18 cellular contexts compared by ENCODE assay signal in genomic region chr11:125953401-125953935, GRCh38. TPM values are rescaled to one million over a fixed set of nuclear protein-coding genes. Genes with fewer than 3 reads are reported as not detected.
DNase-seq lines count a peak whose midpoint lies in the region; ATAC-seq, FAIRE-seq and TF ChIP-seq lines count a peak whose summit lies in the region.
"Had no signal": no experiment of that assay in that cellular context is flagged by ENCODE, and none has a peak within 500 bp of the region (broad histone marks: within the 10 kb centered on the region; RNA-seq: fewer than 3 reads in every experiment).

No MANE protein-coding gene starts in this region.

- H2BK20ac ChIP-seq in H1 (ENCODE audit: low read length) = no peak overlapping the region

- no peak overlapping the region for H2AK5ac ChIP-seq in H1 (ENCODE audit: low read depth, low read length)

- H3K27ac Mint-ChIP-seq in naive thymus-derived CD4-positive, alpha-beta T cell = no peak overlapping the region
- H3K27ac Mint-ChIP-seq: CD8-positive, alpha-beta T cell had no signal

- no peaks in the 10 kb centered on the region for H3K79me2 ChIP-seq in mammary epithelial cell (ENCODE audit: insufficient read depth, low read length)
- H3K79me2 ChIP-seq in H1 (ENCODE audit: control insufficient read depth in 1 of 2, insufficient read depth in 2 of 2, low read length in 2 of 2) = no peaks in the 10 kb centered on the region

- H3K4me3 ChIP-seq in breast epithelium = no peak overlapping the region
- no peak overlapping the region for H3K4me3 ChIP-seq in mammary epithelial cell (replicated peaks in 1 of 3; ENCODE audit: insufficient read depth in 1 of 3, low read depth in 2 of 3, low read length in 3 of 3)
- H3K4me3 ChIP-seq in H1 (ENCODE audit: extremely low read depth in 1 of 4, insufficient read depth in 2 of 4, low read depth in 3 of 4, low read length in 4 of 4) = no peak overlapping the region
- no peak overlapping the region for H3K4me3 ChIP-seq in ovary
- H3K4me3 ChIP-seq in vagina = peak overlapping the region; percentile 1 to 17
- H3K4me3 ChIP-seq in naive thymus-derived CD4-positive, alpha-beta T cell (ENCODE audit: low read length) = no peak overlapping the region
- H3K4me3 ChIP-seq: HAP-1 had no signal

- H3K9me3 Mint-ChIP-seq in naive thymus-derived CD4-positive, alpha-beta T cell = no peaks in the 10 kb centered on the region
- H3K9me3 Mint-ChIP-seq: CD8-positive, alpha-beta T cell had no signal

- no TSS peak for BruUV-seq in mammary epithelial cell (replicated peaks; lab: Mats Ljungman, UMichigan)

- peak overlapping the region; percentile 10 to 68 for H3K27ac ChIP-seq in breast epithelium
- no peak overlapping the region for H3K27ac ChIP-seq in mammary epithelial cell (ENCODE audit: insufficient read depth, low read depth, low read length)
- no peak overlapping the region for H3K27ac ChIP-seq in H1 (ENCODE audit: low read depth, low read length)
- peak overlapping the region; percentile 20 to 23 for H3K27ac ChIP-seq in ovary
- peak overlapping the region; percentile 29 for H3K27ac ChIP-seq in vagina
- H3K27ac ChIP-seq in naive thymus-derived CD4-positive, alpha-beta T cell (ENCODE audit: low read depth, low read length) = no peak overlapping the region

- H4K5ac ChIP-seq in H1 (ENCODE audit: insufficient read length, low read depth, low read length) = no peak overlapping the region

- H3K14ac ChIP-seq in H1 (ENCODE audit: insufficient read length) = no peak overlapping the region

- H3K4me3 Mint-ChIP-seq in naive thymus-derived CD4-positive, alpha-beta T cell = no peak overlapping the region
- H3K4me3 Mint-ChIP-seq: CD8-positive, alpha-beta T cell had no signal

- POLR2A ChIA-PET in H1 (lab: Charles Lee; ENCODE audit: partially characterized antibody) = interaction anchor here (0.7 to 1.1 kb wide), 2 partner anchors 10 to 13 kb away, joined by 3 to 5 read pairs; no protein-coding TSS in a partner anchor
- POLR2A ChIA-PET in naive thymus-derived CD4-positive, alpha-beta T cell (lab: Charles Lee) = no interaction called here

- intact Hi-C loops in breast epithelium (cut with DNase I; ENCODE audit: low total_unique reads) (no loop called here), mammary epithelial cell (cut with micrococcal nuclease) (no loop called here), ovary (cut with DNase I) (no loop called here), vagina (cut with DNase I) (loop anchor here (10.0 kb wide), 1 partner anchor 701 kb away; no protein-coding TSS in a partner anchor)
- intact Hi-C loops in naive thymus-derived CD4-positive, alpha-beta T cell (cut with micrococcal nuclease) = no loop called here

- H3K9ac ChIP-seq in mammary epithelial cell (ENCODE audit: insufficient read depth, low read length) (no peak overlapping the region), H1 (replicated peaks in 1 of 4; ENCODE audit: extremely low read depth in 1 of 4, low read depth in 3 of 4, low read length in 3 of 4) (no peak overlapping the region)

- TF ChIP-seq EP300 in H1 (IDR thresholded peaks at IDR 0.05; ENCODE audit: borderline replicate concordance in 1 of 2, low read depth in 2 of 2, low read length in 2 of 2) (no peak), ovary (IDR thresholded peaks at IDR 0.05) (no peak)

- peaks cover 0 to 6% (median 4%) of the 10 kb centered on the region in 5 donors for H3K27me3 Mint-ChIP-seq in naive thymus-derived CD4-positive, alpha-beta T cell

- CTCF ChIA-PET in mammary epithelial cell (lab: Charles Lee; ENCODE audit: low non-redundant PET) (no interaction called here), H1 (lab: Charles Lee; ENCODE audit: partially characterized antibody) (interaction anchor here (0.7 to 3.8 kb wide), 7 partner anchors 10 to 240 kb away, joined by 3 to 31 read pairs (median 3); no protein-coding TSS in a partner anchor)
- CTCF ChIA-PET in naive thymus-derived CD4-positive, alpha-beta T cell (lab: Charles Lee) = no interaction called here

- H2AFZ ChIP-seq in mammary epithelial cell (ENCODE audit: low read depth, low read length) (no peak overlapping the region), H1 (ENCODE audit: low read length) (no peak overlapping the region)

- H3K36me3 ChIP-seq in breast epithelium (no peaks in the 10 kb centered on the region), mammary epithelial cell (ENCODE audit: insufficient read depth, low read length) (no peaks in the 10 kb centered on the region), H1 (ENCODE audit: control insufficient read depth in 2 of 4, insufficient read depth in 4 of 4, low read length in 3 of 4) (no peaks in the 10 kb centered on the region; a peak in 1 of 8 replicates), ovary (no peaks in the 10 kb centered on the region), vagina (no peaks in the 10 kb centered on the region)
- no peaks in the 10 kb centered on the region for H3K36me3 ChIP-seq in naive thymus-derived CD4-positive, alpha-beta T cell (ENCODE audit: control insufficient read depth in 2 of 3, insufficient read depth in 3 of 3, low read length in 3 of 3)
- H3K36me3 ChIP-seq: HAP-1 had no signal

- H3K4ac ChIP-seq in H1 (replicated peaks; ENCODE audit: insufficient read length, low read depth, low read length) = no peak overlapping the region

- H3K9me3 ChIP-seq in breast epithelium (no peaks in the 10 kb centered on the region), mammary epithelial cell (replicated peaks; ENCODE audit: insufficient read depth, low read length) (no peaks in the 10 kb centered on the region), H1 (ENCODE audit: insufficient read depth in 2 of 2, low read depth in 1 of 2, low read length in 1 of 2) (no peaks in the 10 kb centered on the region), ovary (no peaks in the 10 kb centered on the region), vagina (no peaks in the 10 kb centered on the region)
- H3K9me3 ChIP-seq in naive thymus-derived CD4-positive, alpha-beta T cell (ENCODE audit: control insufficient read depth in 2 of 3, low read length in 3 of 3) = no peaks in the 10 kb centered on the region
- H3K9me3 ChIP-seq: HAP-1 had no signal

- peak overlapping the region; percentile 3; the same call in 1 of the 2 replicates for H4K8ac ChIP-seq in H1 (ENCODE audit: extremely low read depth, insufficient read depth, low read length)

- peaks cover 0 to 5% (median 3%) of the 10 kb centered on the region in 5 donors for H3K36me3 Mint-ChIP-seq in naive thymus-derived CD4-positive, alpha-beta T cell
- H3K36me3 Mint-ChIP-seq: CD8-positive, alpha-beta T cell had no signal

- no peak for FAIRE-seq in H1 (lab: Jason Lieb, UNC)
- FAIRE-seq: HTR-8/SVneo had no signal

- no peak overlapping the region for H4K91ac ChIP-seq in H1 (replicated peaks; ENCODE audit: insufficient read length, low read length)

- no peak for TF ChIP-seq RAD21 in H1 (IDR thresholded peaks at IDR 0.05 in 1 of 2, conservative IDR thresholded peaks at IDR 0.05 in 1 of 2; ENCODE audit: low read depth in 2 of 2, low read length in 2 of 2)

- H2BK5ac ChIP-seq in H1 (ENCODE audit: low read depth, low read length) = no peak overlapping the region; the same call in 1 of the 2 replicates

- no peak for TF ChIP-seq CTCF in breast epithelium (IDR thresholded peaks at IDR 0.05)
- TF ChIP-seq CTCF in mammary epithelial cell (conservative IDR thresholded peaks at IDR 0.05 in 1 of 2, IDR thresholded peaks at IDR 0.05 in 1 of 2; ENCODE audit: extremely low read depth in 1 of 2, insufficient read depth in 1 of 2, low read depth in 1 of 2, low read length in 2 of 2) = no peak
- no peak for TF ChIP-seq CTCF in H1 (IDR thresholded peaks at IDR 0.05; ENCODE audit: control extremely low read depth in 1 of 3, insufficient read depth in 1 of 3, low read depth in 1 of 3, low read length in 3 of 3)
- no peak for TF ChIP-seq CTCF in ovary (IDR thresholded peaks at IDR 0.05)
- TF ChIP-seq CTCF in vagina (IDR thresholded peaks at IDR 0.05) = no peak

- H3K27me3 ChIP-seq in breast epithelium (no peaks in the 10 kb centered on the region), mammary epithelial cell (ENCODE audit: insufficient read depth, low read length) (peaks cover 2% of the 10 kb centered on the region), H1 (replicated peaks in 1 of 4; ENCODE audit: control insufficient read depth in 3 of 4, extremely low read depth in 1 of 4, insufficient read depth in 3 of 4, low read length in 3 of 4) (no peaks in the 10 kb centered on the region), ovary (no peaks in the 10 kb centered on the region), vagina (no peaks in the 10 kb centered on the region)
- H3K27me3 ChIP-seq in naive thymus-derived CD4-positive, alpha-beta T cell (ENCODE audit: control insufficient read depth in 2 of 2, insufficient read depth in 2 of 2, low read length in 2 of 2) = no peaks in the 10 kb centered on the region

- no peak overlapping the region for H3K56ac ChIP-seq in H1 (replicated peaks; ENCODE audit: insufficient read length, low read depth, low read length)

- no peak for TF ChIP-seq POLR2A in breast epithelium (IDR thresholded peaks at IDR 0.05)
- TF ChIP-seq POLR2A in H1 (IDR thresholded peaks at IDR 0.05; ENCODE audit: control extremely low read depth in 1 of 2, low read depth in 2 of 2, low read length in 2 of 2) = no peak
- TF ChIP-seq POLR2A in ovary (IDR thresholded peaks at IDR 0.05) = no peak
- no peak for TF ChIP-seq POLR2A in vagina (IDR thresholded peaks at IDR 0.05)

- H3K23me2 ChIP-seq in H1 (ENCODE audit: low read depth, low read length) = no peaks in the 10 kb centered on the region

- in situ Hi-C loops in mammary epithelial cell (cut with MboI; ENCODE audit: low sequenced_read_pairs in 2 of 2) = no loop called here

- peaks cover 7 to 11% of the 10 kb centered on the region in 2 donors for H3K4me1 ChIP-seq in breast epithelium
- H3K4me1 ChIP-seq in mammary epithelial cell (ENCODE audit: insufficient read depth, low read length) = peaks cover 3% of the 10 kb centered on the region
- H3K4me1 ChIP-seq in H1 (replicated peaks in 1 of 4; ENCODE audit: control insufficient read depth in 3 of 4, insufficient read depth in 4 of 4, low read length in 3 of 4) = peaks cover 0 to 2% (median 0%) of the 10 kb centered on the region in 4 experiments; a peak in 3 of 7 replicates
- peaks cover 17% of the 10 kb centered on the region for H3K4me1 ChIP-seq in ovary (ENCODE audit: insufficient read depth)
- peaks cover 52% of the 10 kb centered on the region for H3K4me1 ChIP-seq in vagina
- H3K4me1 ChIP-seq in naive thymus-derived CD4-positive, alpha-beta T cell (ENCODE audit: control insufficient read depth in 2 of 2, insufficient read depth in 2 of 2, low read length in 2 of 2) = no peaks in the 10 kb centered on the region
- H3K4me1 ChIP-seq: HAP-1 had no signal

- WGBS in mammary epithelial cell (ENCODE audit: low coverage, missing lambda C conversion rate) = 95% methylated on average over 13 of the region's 20 CpGs
- WGBS in H1 (ENCODE audit: extremely low coverage in 1 of 2, insufficient coverage in 1 of 2, insufficient read length in 1 of 2, insufficient replicate concordance in 2 of 2, low coverage in 1 of 2, low lambda C conversion rate in 2 of 2, missing lambda C conversion rate in 1 of 2), 2 experiments = 87% methylated on average over 17 of the region's 20 CpGs; no CpG with 5 or more reads in 1 of the 2 experiments
- WGBS in ovary, 3 donors = 70 to 76% (median 75%) methylated on average over 20 of the region's 20 CpGs

- H3K4me1 Mint-ChIP-seq in naive thymus-derived CD4-positive, alpha-beta T cell = peaks cover 3 to 7% (median 5%) of the 10 kb centered on the region in 7 donors

- H3K79me1 ChIP-seq in H1 (ENCODE audit: low read depth, low read length) = no peaks in the 10 kb centered on the region

- H2BK12ac ChIP-seq in H1 (ENCODE audit: low read depth, low read length) = no peak overlapping the region

- H4K20me1 ChIP-seq in mammary epithelial cell (ENCODE audit: insufficient read depth, low read length) = no peaks in the 10 kb centered on the region
- no peaks in the 10 kb centered on the region for H4K20me1 ChIP-seq in H1 (replicated peaks in 1 of 2; ENCODE audit: control insufficient read depth in 1 of 2, insufficient read depth in 2 of 2, low read length in 2 of 2)

- no peak overlapping the region for H2BK15ac ChIP-seq in H1 (ENCODE audit: low read length)

- dilution Hi-C loops in mammary epithelial cell (cut with HindIII; ENCODE audit: low sequenced_read_pairs) = no loop called here

- DNase-seq in breast epithelium (ENCODE audit: low spot score in 2 of 2) (no peak), mammary epithelial cell (no peak), H1 (ENCODE audit: low read depth in 1 of 2, low spot score in 2 of 2) (no peak), ovary (no peak), vagina (ENCODE audit: extremely low spot score in 2 of 2) (peak in 1 of 2 donors; percentile 86), AG08395 (ENCODE audit: low spot score) (no peak)
- DNase-seq in naive thymus-derived CD4-positive, alpha-beta T cell = no peak
- DNase-seq: 8988T; CD8-positive, alpha-beta T cell; NCI-H187 treated with DMSO at 0.1 percent for 48 hours; NCI-H2171 treated with DMSO at 0.1 percent for 48 hours; NCI-H748 treated with DMSO at 0.1 percent for 48 hours had no signal

- H3K18ac ChIP-seq in H1 (ENCODE audit: extremely low read depth, low read length) = no peak overlapping the region

- H3K23ac ChIP-seq in H1 (ENCODE audit: insufficient read length) = no peak overlapping the region

- H3K4me2 ChIP-seq in mammary epithelial cell (ENCODE audit: insufficient read depth, low read depth, low read length) (no peak overlapping the region), H1 (ENCODE audit: insufficient read depth in 1 of 2, low read depth in 2 of 2, low read length in 2 of 2) (no peak overlapping the region)

- ATAC-seq in naive thymus-derived CD4-positive, alpha-beta T cell = no peak
- ATAC-seq in GM19455 (IDR thresholded peaks at IDR 0.05; ENCODE audit: unreplicated experiment) = no peak
- ATAC-seq: CD8-positive, alpha-beta T cell had no signal

- H2BK120ac ChIP-seq in H1 (replicated peaks; ENCODE audit: low read depth, low read length) = no peak overlapping the region

RNA-seq across cellular contexts. Expression of gene VSIG10L2, which starts 7.6 kb away (rescaled TPM):
- total RNA-seq in breast epithelium (1 to 10 TPM in 2 of 3 donors, not detected in 1; 3.6 to 4.1 TPM), mammary epithelial cell (not detected), ovary (1 to 10 TPM in 3 of 7 donors, under 1 TPM in 4; 0.08 to 3.3 (median 0.97) TPM), vagina (28.2 TPM)
- polyA plus RNA-seq in mammary epithelial cell (not detected), H1 (2011; rRNA removed) (not detected in 2 replicates), ovary (under 1 TPM; 0.25 to 0.40 TPM)
- polyA minus RNA-seq in mammary epithelial cell = not detected
- not detected in 2 replicates for total RNA-seq in H1 (2021; fragmentation: NEBNext Ultra II Directional; extraction: Animal tissue kit (Norgen Biotek cat#: 25700))
- not detected for polyA plus RNA-seq in H1 (2011; cell fraction: cytosol; rRNA removed)
- polyA plus RNA-seq in H1 (2011; cell fraction: nucleus; rRNA removed) = not detected
- not detected in 4 replicates for polyA plus RNA-seq in H1 (2012, experiment 1 of 2)
- not detected for polyA plus RNA-seq in H1 (2012, experiment 2 of 2)
- not detected for polyA plus RNA-seq in H1 (2013, experiment 1 of 2)
- polyA plus RNA-seq in H1 (2013, experiment 2 of 2) = not detected
- not detected in 2 replicates for polyA minus RNA-seq in H1 (2011; rRNA and poly(A)+ RNA removed)
- not detected for polyA minus RNA-seq in H1 (2011; cell fraction: cytosol; rRNA and poly(A)+ RNA removed)
- not detected for polyA minus RNA-seq in H1 (2011; cell fraction: nucleus; rRNA and poly(A)+ RNA removed)
- not detected for total RNA-seq in naive thymus-derived CD4-positive, alpha-beta T cell
- polyA plus RNA-seq in naive thymus-derived CD4-positive, alpha-beta T cell = not detected
- total RNA-seq: CD8-positive, alpha-beta T cell had no signal
- polyA plus RNA-seq: BJ had no signal

RNA-seq across cellular contexts. Expression of gene DDX25, which starts 49.2 kb away (rescaled TPM):
- total RNA-seq in breast epithelium (under 1 TPM in 1 of 3 donors, not detected in 2; 0.29 TPM), mammary epithelial cell (not detected), ovary (under 1 TPM in 6 of 7 donors, not detected in 1; 0.23 to 0.92 (median 0.56) TPM), vagina (not detected)
- polyA plus RNA-seq in mammary epithelial cell (0.05 TPM), H1 (2011; rRNA removed) (12.4 and 17.6 TPM in 2 replicates), ovary (under 1 TPM; 0.51 to 0.88 TPM)
- not detected for polyA minus RNA-seq in mammary epithelial cell
- total RNA-seq in H1 (2021; fragmentation: NEBNext Ultra II Directional; extraction: Animal tissue kit (Norgen Biotek cat#: 25700)) = 16.3 and 17.9 TPM in 2 replicates
- 20.1 TPM for polyA plus RNA-seq in H1 (2011; cell fraction: cytosol; rRNA removed)
- 12.2 TPM for polyA plus RNA-seq in H1 (2011; cell fraction: nucleus; rRNA removed)
- polyA plus RNA-seq in H1 (2012, experiment 1 of 2) = 11.4 to 17.1 TPM (median 16.1 TPM) in 4 replicates
- 5.5 TPM for polyA plus RNA-seq in H1 (2012, experiment 2 of 2)
- 16.5 TPM for polyA plus RNA-seq in H1 (2013, experiment 1 of 2)
- 15.8 TPM for polyA plus RNA-seq in H1 (2013, experiment 2 of 2)
- polyA minus RNA-seq in H1 (2011; rRNA and poly(A)+ RNA removed) = 15.6 and 22.2 TPM in 2 replicates
- 6.5 TPM for polyA minus RNA-seq in H1 (2011; cell fraction: cytosol; rRNA and poly(A)+ RNA removed)
- polyA minus RNA-seq in H1 (2011; cell fraction: nucleus; rRNA and poly(A)+ RNA removed) = 9.1 TPM
- total RNA-seq in naive thymus-derived CD4-positive, alpha-beta T cell = under 1 TPM in 1 of 5 experiments, not detected in 4; 0.05 TPM
- under 1 TPM in 1 of 2 donors, not detected in 1; 0.02 TPM for polyA plus RNA-seq in naive thymus-derived CD4-positive, alpha-beta T cell
- total RNA-seq: NCI-H460, Right ventricle myocardium inferior had no signal
- polyA plus RNA-seq: BJ had no signal

RNA-seq across cellular contexts. Expression of gene PUS3, which starts 50.5 kb away (rescaled TPM):
- 10 to 100 TPM in 1 of 3 donors, 1 to 10 TPM in 2; 5.6 to 10.2 (median 8.6) TPM for total RNA-seq in breast epithelium
- total RNA-seq in mammary epithelial cell = 10 to 100 TPM; 10.7 to 12.0 TPM
- 10.5 TPM for polyA plus RNA-seq in mammary epithelial cell
- 3.5 TPM for polyA minus RNA-seq in mammary epithelial cell
- total RNA-seq in H1 (2021; fragmentation: NEBNext Ultra II Directional; extraction: Animal tissue kit (Norgen Biotek cat#: 25700)) = 20.0 and 22.6 TPM in 2 replicates
- 4.8 and 8.7 TPM in 2 replicates for polyA plus RNA-seq in H1 (2011; rRNA removed)
- polyA plus RNA-seq in H1 (2011; cell fraction: cytosol; rRNA removed) = 9.9 TPM
- 7.3 TPM for polyA plus RNA-seq in H1 (2011; cell fraction: nucleus; rRNA removed)
- 18.0 to 36.2 TPM (median 26.7 TPM) in 4 replicates for polyA plus RNA-seq in H1 (2012, experiment 1 of 2)
- 6.0 TPM for polyA plus RNA-seq in H1 (2012, experiment 2 of 2)
- 30.4 TPM for polyA plus RNA-seq in H1 (2013, experiment 1 of 2)
- 32.4 TPM for polyA plus RNA-seq in H1 (2013, experiment 2 of 2)
- 15.7 and 21.0 TPM in 2 replicates for polyA minus RNA-seq in H1 (2011; rRNA and poly(A)+ RNA removed)
- polyA minus RNA-seq in H1 (2011; cell fraction: cytosol; rRNA and poly(A)+ RNA removed) = 5.9 TPM
- polyA minus RNA-seq in H1 (2011; cell fraction: nucleus; rRNA and poly(A)+ RNA removed) = 16.9 TPM
- 10 to 100 TPM in 2 of 7 donors, 1 to 10 TPM in 5; 3.8 to 13.1 (median 8.9) TPM for total RNA-seq in ovary
- 10 to 100 TPM in 1 of 2 donors, 1 to 10 TPM in 1; 6.4 to 16.7 TPM for polyA plus RNA-seq in ovary
- 8.1 TPM for total RNA-seq in vagina
- 10 to 100 TPM in 2 of 5 experiments, 1 to 10 TPM in 3; 4.6 to 15.3 (median 9.3) TPM for total RNA-seq in naive thymus-derived CD4-positive, alpha-beta T cell
- polyA plus RNA-seq in naive thymus-derived CD4-positive, alpha-beta T cell = 10 to 100 TPM in 1 of 2 donors, 1 to 10 TPM in 1; 9.6 to 14.1 TPM

Comparison
In these comparisons a context has a peak if more than half of its experiments do, and no peak if none do; other contexts are left out.
1. H3K27ac ChIP-seq: peak in breast epithelium (2 of 2), ovary (2 of 2) and vagina (single experiment); none in mammary epithelial cell (single experiment), H1 (single experiment) and naive thymus-derived CD4-positive, alpha-beta T cell (single experiment).
2. H3K4me3 ChIP-seq: peak in vagina (2 of 2); none in breast epithelium (0 of 3), mammary epithelial cell (0 of 3), H1 (0 of 4), ovary (single experiment) and naive thymus-derived CD4-positive, alpha-beta T cell (single experiment).